1 cellular context compared by ENCODE assay signal in the genomic region with DNA sequence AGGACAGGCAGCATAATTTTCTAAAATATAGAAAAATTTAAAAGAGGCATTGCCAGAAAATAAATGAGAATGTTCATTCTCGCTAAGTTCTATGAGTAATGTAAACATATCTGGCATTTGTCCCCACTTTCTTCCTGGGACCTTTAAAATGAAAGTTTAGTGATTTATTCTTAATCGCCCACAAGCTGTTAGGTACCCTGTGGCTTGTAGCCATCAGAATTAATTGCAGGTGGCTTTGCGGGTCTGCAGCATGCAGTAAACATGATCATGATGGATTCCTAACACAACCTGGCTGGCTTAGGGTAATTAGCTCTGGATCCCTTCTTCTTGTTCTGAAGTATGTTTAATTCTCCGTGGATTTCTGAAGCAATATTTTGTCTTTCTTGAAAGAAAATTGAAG.
TF ChIP-seq lines count a peak whose summit lies in the region.

No MANE protein-coding gene starts in this region.

TF ChIP-seq in SK-N-SH treated with all-trans-retinoic acid at 6 μM for 48 hours, 23 proteins besides CTCF, POLR2A, EP300 and RAD21 (continued from another document):
- TF ChIP-seq CREB5 (CRISPR knock-in tag; IDR thresholded peaks at IDR 0.05; ENCODE audit: low read depth) (no peak), RARB (CRISPR knock-in tag; IDR thresholded peaks at IDR 0.05) (peak; percentile 67; the same call in 1 of the 2 replicates), TCF4 (CRISPR knock-in tag; IDR thresholded peaks at IDR 0.05; ENCODE audit: borderline replicate concordance) (no peak), ZNF70 (CRISPR knock-in tag; IDR thresholded peaks at IDR 0.05) (no peak)
- TF ChIP-seq, protein P1, sequence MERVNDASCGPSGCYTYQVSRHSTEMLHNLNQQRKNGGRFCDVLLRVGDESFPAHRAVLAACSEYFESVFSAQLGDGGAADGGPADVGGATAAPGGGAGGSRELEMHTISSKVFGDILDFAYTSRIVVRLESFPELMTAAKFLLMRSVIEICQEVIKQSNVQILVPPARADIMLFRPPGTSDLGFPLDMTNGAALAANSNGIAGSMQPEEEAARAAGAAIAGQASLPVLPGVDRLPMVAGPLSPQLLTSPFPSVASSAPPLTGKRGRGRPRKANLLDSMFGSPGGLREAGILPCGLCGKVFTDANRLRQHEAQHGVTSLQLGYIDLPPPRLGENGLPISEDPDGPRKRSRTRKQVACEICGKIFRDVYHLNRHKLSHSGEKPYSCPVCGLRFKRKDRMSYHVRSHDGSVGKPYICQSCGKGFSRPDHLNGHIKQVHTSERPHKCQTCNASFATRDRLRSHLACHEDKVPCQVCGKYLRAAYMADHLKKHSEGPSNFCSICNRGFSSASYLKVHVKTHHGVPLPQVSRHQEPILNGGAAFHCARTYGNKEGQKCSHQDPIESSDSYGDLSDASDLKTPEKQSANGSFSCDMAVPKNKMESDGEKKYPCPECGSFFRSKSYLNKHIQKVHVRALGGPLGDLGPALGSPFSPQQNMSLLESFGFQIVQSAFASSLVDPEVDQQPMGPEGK (CRISPR knock-in tag; IDR thresholded peaks at IDR 0.05; ENCODE audit: borderline replicate concordance): peak; percentile 18; the same call in 1 of the 2 replicates
